8 cellular contexts compared by ENCODE assay signal in genomic region chr14:61567838-61568571, GRCh38.
DNase-seq lines count a peak whose midpoint lies in the region; ATAC-seq and TF ChIP-seq lines count a peak whose summit lies in the region.

No MANE protein-coding gene starts in this region.

- no peak for TF ChIP-seq RAD21 in IMR-90 (IDR thresholded peaks at IDR 0.05; ENCODE audit: low read length)

- H2BK20ac ChIP-seq in IMR-90 (ENCODE audit: low read depth, low read length) = peak overlapping the region; percentile 90

- dilution Hi-C loops in IMR-90 (cut with HindIII; ENCODE audit: low sequenced_read_pairs, unreplicated experiment) = no loop called here

- H3K27ac ChIP-seq in IMR-90 (ENCODE audit: insufficient read depth, low read length) = peak overlapping the region; percentile 78
- H3K27ac ChIP-seq in breast epithelium = peak overlapping the region; percentile 49 to 61

- H4K91ac ChIP-seq in IMR-90 (ENCODE audit: insufficient read depth, low read depth, low read length) = peak overlapping the region; percentile 94

- 0 out of 2 replicates have a peak overlapping the region, but pooled peaks have one; percentile 16 for H3K56ac ChIP-seq in IMR-90 (ENCODE audit: extremely low read depth, insufficient read depth, low read length)

- H3K4me3 ChIP-seq in IMR-90 (ENCODE audit: insufficient read depth, low read depth, low read length) (no peak overlapping the region), breast epithelium (peak overlapping the region in 2 of 3 donors; percentile 27 to 51), mucosa of descending colon (no peak overlapping the region)

- H2AK9ac ChIP-seq in IMR-90 (replicated peaks; ENCODE audit: low read depth, low read length, poor library complexity) = peak overlapping the region; percentile 12

- DNase-seq in NCI-H1436 (lab: John Stamatoyannopoulos, UW) = peak; percentile 32
- DNase-seq in NCI-H1436 treated with DMSO at 0.1 percent for 48 hours (lab: John Stamatoyannopoulos, UW) = no peak
- DNase-seq in IMR-90 = no peak
- no peak for DNase-seq in breast epithelium (ENCODE audit: low spot score in 2 of 2)
- no peak for DNase-seq in mucosa of descending colon
- DNase-seq in NCI-H345 (lab: John Stamatoyannopoulos, UW) = no peak
- DNase-seq in GM19240 (ENCODE audit: insufficient read length, low spot score) = no peak

- H2AK5ac ChIP-seq in IMR-90 (ENCODE audit: low read depth, low read length) = peak overlapping the region; percentile 97

- H3K9me3 ChIP-seq in IMR-90 (ENCODE audit: control insufficient read depth, insufficient read depth, low read length) (no peaks in the 10 kb centered on the region), breast epithelium (no peaks in the 10 kb centered on the region), mucosa of descending colon (no peaks in the 10 kb centered on the region)

- POLR2A ChIA-PET in IMR-90 (lab: Charles Lee; ENCODE audit: unreplicated experiment) = no interaction called here

- H3K27me3 ChIP-seq in IMR-90 (ENCODE audit: control insufficient read depth, insufficient read depth, low read length) = no peaks in the 10 kb centered on the region
- no peaks in the 10 kb centered on the region for H3K27me3 ChIP-seq in breast epithelium

- H3K14ac ChIP-seq in IMR-90 (replicated peaks; ENCODE audit: low read depth, low read length) = peak overlapping the region; percentile 77

- in situ Hi-C loops in IMR-90 (cut with MboI; ENCODE audit: low sequenced_read_pairs) = loop anchor here (25.0 kb wide), 1 partner anchor 931 kb away; the partner anchor contains the start of gene SIX1

- no peak for TF ChIP-seq CTCF in IMR-90 (conservative IDR thresholded peaks at IDR 0.05; ENCODE audit: low read depth, low read length)
- TF ChIP-seq CTCF in breast epithelium (IDR thresholded peaks at IDR 0.05) = no peak
- TF ChIP-seq CTCF in mucosa of descending colon (IDR thresholded peaks at IDR 0.05) = no peak

- peak overlapping the region; percentile 94 for H3K18ac ChIP-seq in IMR-90 (ENCODE audit: low read depth, low read length)

- peak overlapping the region; percentile 88 for H2BK120ac ChIP-seq in IMR-90 (ENCODE audit: low read depth, low read length)

- TF ChIP-seq POLR2A in IMR-90 (IDR thresholded peaks at IDR 0.05; ENCODE audit: low read depth, low read length) (no peak), breast epithelium (IDR thresholded peaks at IDR 0.05) (no peak)

- peaks cover 55% of the 10 kb centered on the region for H3K4me1 ChIP-seq in IMR-90 (ENCODE audit: control insufficient read depth, insufficient read depth, low read length)
- H3K4me1 ChIP-seq in breast epithelium = peaks cover 5 to 12% of the 10 kb centered on the region in 2 donors
- peaks cover 4% of the 10 kb centered on the region for H3K4me1 ChIP-seq in mucosa of descending colon (ENCODE audit: low read depth)

- ATAC-seq in IMR-90 (ENCODE audit: low read depth) (no peak), mucosa of descending colon (peak; percentile 4), HG03521 (IDR thresholded peaks at IDR 0.05; ENCODE audit: unreplicated experiment) (no peak)

- H2BK5ac ChIP-seq in IMR-90 (ENCODE audit: low read depth, low read length, poor library complexity, severe bottlenecking) = peak overlapping the region; percentile 68

- H4K8ac ChIP-seq in IMR-90 (ENCODE audit: low read depth in 2 of 2, low read length in 2 of 2) = peak overlapping the region; percentile 67 to 69

- H4K20me1 ChIP-seq in IMR-90 (ENCODE audit: insufficient read depth, low read length) = no peaks in the 10 kb centered on the region

- peak overlapping the region; percentile 33 for H3K9ac ChIP-seq in IMR-90 (ENCODE audit: low read depth, low read length)

- peak overlapping the region; percentile 35 for H3K23ac ChIP-seq in IMR-90 (ENCODE audit: low read depth, low read length)

- H3K4me2 ChIP-seq in IMR-90 (ENCODE audit: low read depth, low read length) = no peak overlapping the region

- no TSS peak for BruUV-seq in IMR-90 (replicated peaks; lab: Mats Ljungman, UMichigan)

- no peaks in the 10 kb centered on the region for H3K36me3 ChIP-seq in IMR-90 (ENCODE audit: control insufficient read depth, insufficient read depth, low read length)
- no peaks in the 10 kb centered on the region for H3K36me3 ChIP-seq in breast epithelium
- no peaks in the 10 kb centered on the region for H3K36me3 ChIP-seq in mucosa of descending colon (ENCODE audit: low read depth)

- peak overlapping the region; percentile 80 for H2AFZ ChIP-seq in IMR-90 (replicated peaks; ENCODE audit: low read length, poor library complexity)

- H4K5ac ChIP-seq in IMR-90 (ENCODE audit: low read depth, low read length) = peak overlapping the region; percentile 94

- H3K9me1 ChIP-seq in IMR-90 (ENCODE audit: insufficient read depth, low read length) = peaks cover 35% of the 10 kb centered on the region

- CTCF ChIA-PET in IMR-90 (lab: Yijun Ruan, JAX) = interaction anchor here (0.6 kb wide), 1 partner anchor 74 kb away, joined by 3 read pairs; no protein-coding TSS in a partner anchor

- peak overlapping the region; percentile 91 for H3K4ac ChIP-seq in IMR-90 (ENCODE audit: low read depth, low read length)

- H3K79me1 ChIP-seq in IMR-90 (ENCODE audit: low read depth in 1 of 2, low read length in 2 of 2) = peaks cover 16 to 40% of the 10 kb centered on the region in 2 experiments; a peak in 3 of 4 replicates

- 69% methylated on average over 7 of the region's 13 CpGs; no CpG with 5 or more reads in 1 of the 2 experiments for WGBS in IMR-90 (ENCODE audit: extremely low coverage in 2 of 2, insufficient read length in 1 of 2), 2 experiments

- intact Hi-C loops in IMR-90 (cut with micrococcal nuclease) (no loop called here), breast epithelium (cut with DNase I; ENCODE audit: low total_unique reads) (no loop called here), mucosa of descending colon (cut with DNase I, micrococcal nuclease) (no loop called here)

- H2BK15ac ChIP-seq in IMR-90 (ENCODE audit: low read depth, low read length) = peak overlapping the region; percentile 75

TF ChIP-seq in IMR-90, 13 proteins besides CTCF, POLR2A, EP300 and RAD21:
- no peak for TF ChIP-seq RCOR1 (IDR thresholded peaks at IDR 0.05; ENCODE audit: insufficient replicate concordance, low read length)
- no peak for TF ChIP-seq MAZ (IDR thresholded peaks at IDR 0.05; ENCODE audit: borderline replicate concordance, low read depth, low read length)
- TF ChIP-seq RFX5 (IDR thresholded peaks at IDR 0.05; ENCODE audit: low read depth, low read length) = no peak
- no peak for TF ChIP-seq ELK1 (IDR thresholded peaks at IDR 0.05; ENCODE audit: borderline replicate concordance, low read depth, low read length)
- TF ChIP-seq MXI1 (IDR thresholded peaks at IDR 0.05; ENCODE audit: borderline replicate concordance, low read depth, low read length) = no peak
- no peak for TF ChIP-seq USF2 (IDR thresholded peaks at IDR 0.05; ENCODE audit: low read depth, low read length)
- no peak for TF ChIP-seq MAFK (IDR thresholded peaks at IDR 0.05; ENCODE audit: low read depth, low read length)
- no peak for TF ChIP-seq SMC3 (IDR thresholded peaks at IDR 0.05; ENCODE audit: low read depth, low read length)
- no peak for TF ChIP-seq FOS (IDR thresholded peaks at IDR 0.05; ENCODE audit: low read depth, low read length)
- TF ChIP-seq NFE2L2 (IDR thresholded peaks at IDR 0.05; ENCODE audit: low read depth, low read length) = no peak
- TF ChIP-seq CEBPB (IDR thresholded peaks at IDR 0.05; ENCODE audit: low read depth, low read length) = no peak
- no peak for TF ChIP-seq BHLHE40 (IDR thresholded peaks at IDR 0.05; ENCODE audit: low read depth, low read length)
- no peak for TF ChIP-seq CHD1 (IDR thresholded peaks at IDR 0.05; ENCODE audit: low read depth, low read length)

Comparison
In these comparisons a context has a peak if more than half of its experiments do, and no peak if none do; other contexts are left out.
1. H3K4me3 ChIP-seq: peak in breast epithelium (2 of 3); none in IMR-90 (single experiment) and mucosa of descending colon (single experiment).